In the genomic region with DNA sequence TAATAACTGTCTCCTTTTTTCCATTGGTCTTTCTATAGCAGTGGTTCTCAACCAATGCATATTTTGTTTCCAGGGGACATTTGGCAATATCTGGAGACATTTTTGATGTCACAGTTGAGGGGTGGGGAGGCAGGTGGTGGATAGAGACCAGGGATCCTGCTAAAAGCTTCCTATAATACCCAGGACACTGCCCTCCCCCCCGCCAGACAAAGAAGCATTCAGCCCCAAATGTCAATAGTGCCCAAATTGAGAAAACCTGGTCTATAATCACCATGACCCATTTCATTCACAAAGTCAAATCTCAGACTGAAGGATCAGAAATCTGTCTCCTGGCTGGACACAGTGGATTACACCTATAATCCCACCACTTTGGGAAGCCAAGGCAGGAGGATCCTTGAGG, we compare ENCODE assay signal across 8 cellular contexts.
"Had no signal": no experiment of that assay in that cellular context is flagged by ENCODE, and none has a peak within 500 bp of the region (broad histone marks: within the 10 kb centered on the region; RNA-seq: fewer than 3 reads in every experiment).

No MANE protein-coding gene starts in this region.

- DNase-seq: IMR-90, KBM-7, KG1 had no signal

- H3K36me3 Mint-ChIP-seq: IgD-negative memory B cell had no signal

- FAIRE-seq: HepG2, K562 had no signal

- H3K4me1 Mint-ChIP-seq: IgD-negative memory B cell had no signal

- ATAC-seq: HepG2, K562 had no signal

- H3K4me3 ChIP-seq: K562 had no signal

- H3K27ac Mint-ChIP-seq: IgD-negative memory B cell had no signal

- H3K4me3 Mint-ChIP-seq: IgD-negative memory B cell had no signal

- H3K27ac ChIP-seq: HL-60, KMS-11 had no signal
